17 cellular contexts compared by ENCODE assay signal in genomic region chr10:4345842-4346241, GRCh38.
DNase-seq lines count a peak whose midpoint lies in the region; ATAC-seq and TF ChIP-seq lines count a peak whose summit lies in the region.
"Had no signal": no experiment of that assay in that cellular context is flagged by ENCODE, and none has a peak within 500 bp of the region (broad histone marks: within the 10 kb centered on the region; RNA-seq: fewer than 3 reads in every experiment).

No MANE protein-coding gene starts in this region.

- no peak overlapping the region for H3K4me2 ChIP-seq in SK-N-SH

- CTCF ChIA-PET in SK-N-SH (lab: Yijun Ruan, JAX), result no interaction called here

- ATAC-seq in SK-N-SH treated with all-trans-retinoic acid at 6 μM for 48 hours, result no peak
- no peak for ATAC-seq in gastroesophageal sphincter
- ATAC-seq in psoas muscle, result no peak
- ATAC-seq in stimulated activated memory B cell treated with anti-CD40 and anti-IgM and Interleukin-4, amounts not matched to agents 10 μg/mL and 1 μg/mL and 100 μg/mL, for 72 hours, result no peak
- ATAC-seq: activated CD8-positive, alpha-beta T cell treated with anti-CD3 and anti-CD28 coated beads, Interleukin-2, amount 10 ng/mL, durations not matched to agents 7 days and 5 days had no signal

- H3K9me2 ChIP-seq in SK-N-SH, result no peaks in the 10 kb centered on the region

- no peak for TF ChIP-seq POLR2A in gastroesophageal sphincter (IDR thresholded peaks at IDR 0.05)

- peaks cover 2 to 9% of the 10 kb centered on the region in 2 experiments; a peak in 3 of 4 replicates for H3K4me1 ChIP-seq in SK-N-SH (ENCODE audit: control insufficient read depth in 1 of 2, insufficient read depth in 2 of 2, low read depth in 1 of 2, low read length in 1 of 2)
- H3K4me1 ChIP-seq in gastroesophageal sphincter, result peaks cover 5 to 31% (median 16%) of the 10 kb centered on the region in 3 donors
- peaks cover 31% of the 10 kb centered on the region for H3K4me1 ChIP-seq in psoas muscle

- H4K20me1 ChIP-seq in SK-N-SH (ENCODE audit: insufficient read depth), result no peaks in the 10 kb centered on the region

- no peaks in the 10 kb centered on the region for H3K4me1 Mint-ChIP-seq in stimulated activated memory B cell treated with anti-CD40 and anti-IgM and Interleukin-4, amounts not matched to agents 10 μg/mL and 1 μg/mL and 100 μg/mL, for 72 hours

- no peak for TF ChIP-seq RAD21 in SK-N-SH (IDR thresholded peaks at IDR 0.05; ENCODE audit: low read length)

- H3K79me2 ChIP-seq in SK-N-SH (ENCODE audit: insufficient read depth), result no peaks in the 10 kb centered on the region

- intact Hi-C loops in psoas muscle (cut with DNase I), result loop anchor here in 1 of 2 donors (10.0 kb wide), 2 partner anchors 419 to 531 kb away; no protein-coding TSS in a partner anchor

- TF ChIP-seq CTCF in SK-N-SH (IDR thresholded peaks at IDR 0.05), result no peak
- TF ChIP-seq CTCF in gastroesophageal sphincter (IDR thresholded peaks at IDR 0.05), result peak in 1 of 4 experiments; percentile 33
- TF ChIP-seq CTCF in psoas muscle (IDR thresholded peaks at IDR 0.05), result no peak

- H3K9me3 ChIP-seq in SK-N-SH (no peaks in the 10 kb centered on the region), gastroesophageal sphincter (no peaks in the 10 kb centered on the region), psoas muscle (no peaks in the 10 kb centered on the region)

- no peak for DNase-seq in SK-N-SH
- DNase-seq in psoas muscle, result no peak
- DNase-seq in effector CD8-positive, alpha-beta T cell (lab: John Stamatoyannopoulos, UW), result no peak
- DNase-seq in AML-193 (lab: John Stamatoyannopoulos, UW), result no peak
- no peak for DNase-seq in NCI-H1694 treated with DMSO at 0.1 percent for 48 hours (lab: John Stamatoyannopoulos, UW)
- DNase-seq: activated CD8-positive, alpha-beta T cell treated with anti-CD3 and anti-CD28 coated beads, Interleukin-2, amount 10 ng/mL, durations not matched to agents 7 days and 5 days; activated gamma-delta T cell; COR-L47; GDM1; GOT3; NCI-H187 treated with DMSO at 0.1 percent for 48 hours; SIG-M5; stimulated activated CD4-positive, alpha-beta T cell treated with anti-CD3 and anti-CD28 coated beads, Interleukin-2, amount 100 ng/mL, for 48 hours had no signal

- no peak overlapping the region for H3K27ac Mint-ChIP-seq in stimulated activated memory B cell treated with anti-CD40 and anti-IgM and Interleukin-4, amounts not matched to agents 10 μg/mL and 1 μg/mL and 100 μg/mL, for 72 hours
- H3K27ac Mint-ChIP-seq: activated CD8-positive, alpha-beta T cell treated with anti-CD3 and anti-CD28 coated beads, Interleukin-2, amount 10 ng/mL, durations not matched to agents 7 days and 5 days had no signal

- H3K36me3 Mint-ChIP-seq in stimulated activated memory B cell treated with anti-CD40 and anti-IgM and Interleukin-4, amounts not matched to agents 10 μg/mL and 1 μg/mL and 100 μg/mL, for 72 hours, result no peaks in the 10 kb centered on the region

- POLR2A ChIA-PET in SK-N-SH (lab: Yijun Ruan, JAX), result no interaction called here

- peak overlapping the region; percentile 19; the same call in 1 of the 2 replicates for H2AFZ ChIP-seq in SK-N-SH (ENCODE audit: low read depth)

- H3K9ac ChIP-seq in SK-N-SH, result no peak overlapping the region

- no peak overlapping the region for H3K4me3 ChIP-seq in SK-N-SH (ENCODE audit: low read depth in 2 of 2, low read length in 1 of 2)
- H3K4me3 ChIP-seq in gastroesophageal sphincter, result no peak overlapping the region
- H3K4me3 ChIP-seq in psoas muscle, result no peak overlapping the region

- H3K27ac ChIP-seq in SK-N-SH (ENCODE audit: low read depth in 2 of 2, low read length in 1 of 2) (peak overlapping the region in 1 of 2 experiments; percentile 95; a peak in 2 of 4 replicates), gastroesophageal sphincter (peak overlapping the region; percentile 84 to 96 (median 88)), psoas muscle (peak overlapping the region; percentile 80)
- H3K27ac ChIP-seq: 22Rv1 had no signal

- H3K27me3 ChIP-seq in SK-N-SH (ENCODE audit: insufficient read depth), result no peaks in the 10 kb centered on the region
- H3K27me3 ChIP-seq in gastroesophageal sphincter, result no peaks in the 10 kb centered on the region
- H3K27me3 ChIP-seq in psoas muscle (ENCODE audit: insufficient read depth in 3 of 3, low read length in 2 of 3), result no peaks in the 10 kb centered on the region

- peaks cover 17% of the 10 kb centered on the region for H3F3A ChIP-seq in SK-N-SH (replicated peaks; ENCODE audit: insufficient read depth)

- TF ChIP-seq EP300 in SK-N-SH (IDR thresholded peaks at IDR 0.05; ENCODE audit: borderline replicate concordance in 1 of 2, low read depth in 1 of 2, low read length in 1 of 2) (no peak), gastroesophageal sphincter (IDR thresholded peaks at IDR 0.05) (no peak)

- H3K27me3 Mint-ChIP-seq in stimulated activated memory B cell treated with anti-CD40 and anti-IgM and Interleukin-4, amounts not matched to agents 10 μg/mL and 1 μg/mL and 100 μg/mL, for 72 hours, result peaks cover 10% of the 10 kb centered on the region

- H3K4me3 Mint-ChIP-seq in stimulated activated memory B cell treated with anti-CD40 and anti-IgM and Interleukin-4, amounts not matched to agents 10 μg/mL and 1 μg/mL and 100 μg/mL, for 72 hours, result no peak overlapping the region
- H3K4me3 Mint-ChIP-seq: activated CD8-positive, alpha-beta T cell treated with anti-CD3 and anti-CD28 coated beads, Interleukin-2, amount 10 ng/mL, durations not matched to agents 7 days and 5 days had no signal

- peaks cover 11% of the 10 kb centered on the region for H3K9me3 Mint-ChIP-seq in stimulated activated memory B cell treated with anti-CD40 and anti-IgM and Interleukin-4, amounts not matched to agents 10 μg/mL and 1 μg/mL and 100 μg/mL, for 72 hours

- H3K36me3 ChIP-seq in SK-N-SH (replicated peaks in 1 of 2; ENCODE audit: control insufficient read depth in 1 of 2, insufficient read depth in 2 of 2, low read length in 1 of 2) (no peaks in the 10 kb centered on the region), gastroesophageal sphincter (no peaks in the 10 kb centered on the region), psoas muscle (ENCODE audit: insufficient read depth in 1 of 2, low read depth in 1 of 2) (no peaks in the 10 kb centered on the region)

- WGBS in SK-N-SH (ENCODE audit: low lambda C conversion rate), result 100% methylated on average over 1 of the region's 1 CpG
- 11 to 50% methylated on average over 1 of the region's 1 CpG for WGBS in gastroesophageal sphincter (ENCODE audit: low coverage in 1 of 2), 2 donors
- WGBS in psoas muscle, 3 donors, result 37 to 41% (median 38%) methylated on average over 1 of the region's 1 CpG

TF ChIP-seq in SK-N-SH, 30 proteins besides CTCF, POLR2A, EP300 and RAD21 (continues in another document):
- TF ChIP-seq NRF1 (IDR thresholded peaks at IDR 0.05; ENCODE audit: low read depth, low read length), result no peak
- no peak for TF ChIP-seq FOXM1 (IDR thresholded peaks at IDR 0.05; ENCODE audit: low read depth)
- no peak for TF ChIP-seq RCOR1 (IDR thresholded peaks at IDR 0.05; ENCODE audit: low read length)
- TF ChIP-seq EZH2phosphoT487 (IDR thresholded peaks at IDR 0.05; ENCODE audit: borderline replicate concordance, low read depth), result no peak
- TF ChIP-seq, protein P1, sequence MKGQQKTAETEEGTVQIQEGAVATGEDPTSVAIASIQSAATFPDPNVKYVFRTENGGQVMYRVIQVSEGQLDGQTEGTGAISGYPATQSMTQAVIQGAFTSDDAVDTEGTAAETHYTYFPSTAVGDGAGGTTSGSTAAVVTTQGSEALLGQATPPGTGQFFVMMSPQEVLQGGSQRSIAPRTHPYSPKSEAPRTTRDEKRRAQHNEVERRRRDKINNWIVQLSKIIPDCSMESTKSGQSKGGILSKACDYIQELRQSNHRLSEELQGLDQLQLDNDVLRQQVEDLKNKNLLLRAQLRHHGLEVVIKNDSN (IDR thresholded peaks at IDR 0.05; ENCODE audit: borderline replicate concordance, low read depth), result no peak
- TF ChIP-seq TCF12 (IDR thresholded peaks at IDR 0.05), result no peak
- TF ChIP-seq NFIC (IDR thresholded peaks at IDR 0.05; ENCODE audit: borderline replicate concordance), result no peak
- TF ChIP-seq GATA2 (CRISPR knock-in tag; IDR thresholded peaks at IDR 0.05), result no peak
- no peak for TF ChIP-seq ELF1 (IDR thresholded peaks at IDR 0.05)
- TF ChIP-seq JUND (IDR thresholded peaks at IDR 0.05), result no peak

TF ChIP-seq in SK-N-SH treated with all-trans-retinoic acid at 6 μM for 48 hours, 23 proteins besides CTCF, POLR2A, EP300 and RAD21 (continues in another document):
- no peak for TF ChIP-seq SNAI2 (CRISPR knock-in tag; IDR thresholded peaks at IDR 0.05)
- no peak for TF ChIP-seq ISL1 (CRISPR knock-in tag; IDR thresholded peaks at IDR 0.05)
- no peak for TF ChIP-seq CREB5 (CRISPR knock-in tag; IDR thresholded peaks at IDR 0.05; ENCODE audit: low read depth)
- no peak for TF ChIP-seq ZFP3 (CRISPR knock-in tag; IDR thresholded peaks at IDR 0.05)
- TF ChIP-seq, protein P2, sequence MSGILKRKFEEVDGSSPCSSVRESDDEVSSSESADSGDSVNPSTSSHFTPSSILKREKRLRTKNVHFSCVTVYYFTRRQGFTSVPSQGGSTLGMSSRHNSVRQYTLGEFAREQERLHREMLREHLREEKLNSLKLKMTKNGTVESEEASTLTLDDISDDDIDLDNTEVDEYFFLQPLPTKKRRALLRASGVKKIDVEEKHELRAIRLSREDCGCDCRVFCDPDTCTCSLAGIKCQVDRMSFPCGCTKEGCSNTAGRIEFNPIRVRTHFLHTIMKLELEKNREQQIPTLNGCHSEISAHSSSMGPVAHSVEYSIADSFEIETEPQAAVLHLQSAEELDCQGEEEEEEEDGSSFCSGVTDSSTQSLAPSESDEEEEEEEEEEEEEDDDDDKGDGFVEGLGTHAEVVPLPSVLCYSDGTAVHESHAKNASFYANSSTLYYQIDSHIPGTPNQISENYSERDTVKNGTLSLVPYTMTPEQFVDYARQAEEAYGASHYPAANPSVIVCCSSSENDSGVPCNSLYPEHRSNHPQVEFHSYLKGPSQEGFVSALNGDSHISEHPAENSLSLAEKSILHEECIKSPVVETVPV (CRISPR knock-in tag; IDR thresholded peaks at IDR 0.05), result no peak
